In genomic region chr11:86275493-86276370, GRCh38 we compare ENCODE assay signal across 16 cellular contexts. TPM values are rescaled to one million over a fixed set of nuclear protein-coding genes. Genes with fewer than 3 reads are reported as not detected.
A peak's percentile ranks its signal among the peaks of the same experiment; 100 is the strongest.
DNase-seq lines count a peak whose midpoint lies in the region; ATAC-seq and TF ChIP-seq lines count a peak whose summit lies in the region.
"Had no signal": no experiment of that assay in that cellular context is flagged by ENCODE, and none has a peak within 500 bp of the region (broad histone marks: within the 10 kb centered on the region; RNA-seq: fewer than 3 reads in every experiment).

No MANE protein-coding gene starts in this region.

- WGBS in smooth muscle cell (ENCODE audit: low lambda C conversion rate): 98% methylated on average over 2 of the region's 2 CpGs

- no peaks in the 10 kb centered on the region for H3K4me1 ChIP-seq in smooth muscle cell (ENCODE audit: low read depth)
- H3K4me1 ChIP-seq: suprapubic skin had no signal

- no peak overlapping the region for H2AFZ ChIP-seq in smooth muscle cell (ENCODE audit: low read depth)

- peak; percentile 30 for TF ChIP-seq CTCF in HFFc6 (IDR thresholded peaks at IDR 0.05)
- TF ChIP-seq CTCF in VCaP (conservative IDR thresholded peaks at IDR 0.05): no peak
- TF ChIP-seq CTCF in smooth muscle cell (IDR thresholded peaks at IDR 0.05; ENCODE audit: borderline replicate concordance, insufficient read depth, poor library complexity, severe bottlenecking): no peak
- TF ChIP-seq CTCF in endothelial cell (IDR thresholded peaks at IDR 0.05; ENCODE audit: unreplicated experiment): no peak

- no peak overlapping the region for H3K4me3 Mint-ChIP-seq in activated naive CD4-positive, alpha-beta T cell treated with anti-CD3 and anti-CD28 coated beads, Interleukin-2, amount 50 U/mL, for 24 hours
- no peak overlapping the region for H3K4me3 Mint-ChIP-seq in HFFc6
- H3K4me3 Mint-ChIP-seq in stimulated activated effector memory CD8-positive, alpha-beta T cell treated with anti-CD3 and anti-CD28 coated beads, Interleukin-12 subunit alpha, Interleukin-12 subunit beta, amount 100 ng/mL, for 72 hours: no peak overlapping the region
- H3K4me3 Mint-ChIP-seq in endothelial cell (ENCODE audit: unreplicated experiment): no peak overlapping the region
- H3K4me3 Mint-ChIP-seq: activated naive CD8-positive, alpha-beta T cell had no signal

- no peaks in the 10 kb centered on the region for H3K27me3 ChIP-seq in smooth muscle cell (ENCODE audit: low read depth)
- H3K27me3 ChIP-seq: suprapubic skin had no signal

- H3K36me3 ChIP-seq in smooth muscle cell (ENCODE audit: low read depth): peaks cover 9% of the 10 kb centered on the region

- H3K4me2 ChIP-seq in smooth muscle cell: no peak overlapping the region

- peaks cover 5% of the 10 kb centered on the region for H3K9me3 Mint-ChIP-seq in activated naive CD4-positive, alpha-beta T cell treated with anti-CD3 and anti-CD28 coated beads, Interleukin-2, amount 50 U/mL, for 24 hours
- H3K9me3 Mint-ChIP-seq in HFFc6 (no peaks in the 10 kb centered on the region), endothelial cell (ENCODE audit: unreplicated experiment) (no peaks in the 10 kb centered on the region)
- no peaks in the 10 kb centered on the region for H3K9me3 Mint-ChIP-seq in stimulated activated effector memory CD8-positive, alpha-beta T cell treated with anti-CD3 and anti-CD28 coated beads, Interleukin-12 subunit alpha, Interleukin-12 subunit beta, amount 100 ng/mL, for 72 hours

- DNase-seq in activated naive CD4-positive, alpha-beta T cell treated with Interleukin-2 at 50 U/mL for 16 hours: no peak
- DNase-seq in HFFc6: no peak
- DNase-seq in stimulated activated effector memory CD8-positive, alpha-beta T cell treated with anti-CD3 and anti-CD28 coated beads, Interleukin-12 subunit alpha, Interleukin-12 subunit beta, amount 100 ng/mL, for 72 hours (ENCODE audit: low spot score in 2 of 2): no peak
- no peak for DNase-seq in smooth muscle cell (lab: John Stamatoyannopoulos, UW; ENCODE audit: unreplicated experiment)
- no peak for DNase-seq in central memory CD4-positive, alpha-beta T cell
- no peak for DNase-seq in endothelial cell (ENCODE audit: low spot score)
- DNase-seq: AML-193, DMS153, KG1, NCI-H146, NCI-H526 had no signal

- H3K27ac ChIP-seq in VCaP (peak overlapping the region; percentile 46), smooth muscle cell (ENCODE audit: low read depth) (no peak overlapping the region)
- H3K27ac ChIP-seq: HL-60, suprapubic skin had no signal

- H3K36me3 Mint-ChIP-seq in activated naive CD4-positive, alpha-beta T cell treated with anti-CD3 and anti-CD28 coated beads, Interleukin-2, amount 50 U/mL, for 24 hours: peaks cover 46% of the 10 kb centered on the region
- H3K36me3 Mint-ChIP-seq in HFFc6 (ENCODE audit: low read depth) (peaks cover 44% of the 10 kb centered on the region), endothelial cell (ENCODE audit: low read depth, unreplicated experiment) (no peaks in the 10 kb centered on the region)
- no peaks in the 10 kb centered on the region for H3K36me3 Mint-ChIP-seq in stimulated activated effector memory CD8-positive, alpha-beta T cell treated with anti-CD3 and anti-CD28 coated beads, Interleukin-12 subunit alpha, Interleukin-12 subunit beta, amount 100 ng/mL, for 72 hours

- H3K4me1 Mint-ChIP-seq in activated naive CD4-positive, alpha-beta T cell treated with anti-CD3 and anti-CD28 coated beads, Interleukin-2, amount 50 U/mL, for 24 hours: peaks cover 50% of the 10 kb centered on the region
- H3K4me1 Mint-ChIP-seq in HFFc6 (ENCODE audit: low read depth) (no peaks in the 10 kb centered on the region), endothelial cell (ENCODE audit: unreplicated experiment) (peaks cover 3% of the 10 kb centered on the region)
- H3K4me1 Mint-ChIP-seq in stimulated activated effector memory CD8-positive, alpha-beta T cell treated with anti-CD3 and anti-CD28 coated beads, Interleukin-12 subunit alpha, Interleukin-12 subunit beta, amount 100 ng/mL, for 72 hours: peaks cover 62% of the 10 kb centered on the region

- H3K9ac ChIP-seq in smooth muscle cell (ENCODE audit: low read depth): no peak overlapping the region

- peaks cover 39% of the 10 kb centered on the region for H3K79me2 ChIP-seq in smooth muscle cell (ENCODE audit: low read depth)

- H3K27me3 Mint-ChIP-seq in activated naive CD4-positive, alpha-beta T cell treated with anti-CD3 and anti-CD28 coated beads, Interleukin-2, amount 50 U/mL, for 24 hours: no peaks in the 10 kb centered on the region
- H3K27me3 Mint-ChIP-seq in HFFc6 (ENCODE audit: insufficient read depth) (no peaks in the 10 kb centered on the region; the same call in 1 of the 2 replicates), endothelial cell (ENCODE audit: unreplicated experiment) (peaks cover 1% of the 10 kb centered on the region)
- H3K27me3 Mint-ChIP-seq: activated naive CD8-positive, alpha-beta T cell had no signal

- H3K9me3 ChIP-seq in smooth muscle cell (replicated peaks; ENCODE audit: low read depth): no peaks in the 10 kb centered on the region
- H3K9me3 ChIP-seq: suprapubic skin had no signal

- H3K27ac Mint-ChIP-seq in activated naive CD4-positive, alpha-beta T cell treated with anti-CD3 and anti-CD28 coated beads, Interleukin-2, amount 50 U/mL, for 24 hours: peak overlapping the region; percentile 59
- H3K27ac Mint-ChIP-seq in HFFc6 (no peak overlapping the region), endothelial cell (ENCODE audit: unreplicated experiment) (no peak overlapping the region)
- peak overlapping the region; percentile 35 for H3K27ac Mint-ChIP-seq in stimulated activated effector memory CD8-positive, alpha-beta T cell treated with anti-CD3 and anti-CD28 coated beads, Interleukin-12 subunit alpha, Interleukin-12 subunit beta, amount 100 ng/mL, for 72 hours

- peaks cover 32% of the 10 kb centered on the region for H4K20me1 ChIP-seq in smooth muscle cell (ENCODE audit: low read depth)

- no peak overlapping the region for H3K4me3 ChIP-seq in smooth muscle cell
- H3K4me3 ChIP-seq: suprapubic skin had no signal

- peak; percentile 73 for ATAC-seq in stimulated activated effector memory CD8-positive, alpha-beta T cell treated with anti-CD3 and anti-CD28 coated beads, Interleukin-12 subunit alpha, Interleukin-12 subunit beta, amount 100 ng/mL, for 72 hours

- no peaks in the 10 kb centered on the region for H3F3A ChIP-seq in smooth muscle cell (ENCODE audit: low read depth)

RNA-seq across cellular contexts. Expression of gene HIKESHI, which starts 26.3 kb away (rescaled TPM):
- total RNA-seq in HFFc6 (2021; fragmentation: NEBNext Ultra II Directional; extraction: Animal tissue kit (Norgen Biotek cat#: 25700)): 10 to 100 TPM; 38.9 to 51.7 (median 41.9) TPM
- total RNA-seq in smooth muscle cell (63.0 and 75.3 TPM in 2 replicates), endothelial cell (ENCODE audit: unreplicated experiment) (36.7 TPM)
- 71.1 and 75.1 TPM in 2 replicates for polyA plus RNA-seq in smooth muscle cell

RNA-seq across cellular contexts. Expression of gene EED, which starts 31.2 kb away (rescaled TPM):
- total RNA-seq in HFFc6 (2021; fragmentation: NEBNext Ultra II Directional; extraction: Animal tissue kit (Norgen Biotek cat#: 25700)): 10 to 100 TPM; 14.6 to 19.8 (median 17.1) TPM
- total RNA-seq in smooth muscle cell (24.7 and 38.7 TPM in 2 replicates), endothelial cell (ENCODE audit: unreplicated experiment) (18.5 TPM)
- polyA plus RNA-seq in smooth muscle cell: 18.6 and 26.7 TPM in 2 replicates

Comparison
In these comparisons a context has a peak if more than half of its experiments do, and no peak if none do; other contexts are left out.
1. H3K27ac Mint-ChIP-seq: peak in activated naive CD4-positive, alpha-beta T cell treated with anti-CD3 and anti-CD28 coated beads, Interleukin-2, amount 50 U/mL, for 24 hours (single experiment) and stimulated activated effector memory CD8-positive, alpha-beta T cell treated with anti-CD3 and anti-CD28 coated beads, Interleukin-12 subunit alpha, Interleukin-12 subunit beta, amount 100 ng/mL, for 72 hours (single experiment); none in HFFc6 (single experiment) and endothelial cell (single experiment).